In genomic region chr22:29623059-29623458, GRCh38 we compare ENCODE assay signal across 12 cellular contexts. TPM values are rescaled to one million over a fixed set of nuclear protein-coding genes. Genes with fewer than 3 reads are reported as not detected.
DNase-seq lines count a peak whose midpoint lies in the region; ATAC-seq and FAIRE-seq lines count a peak whose summit lies in the region.
"Had no signal": no experiment of that assay in that cellular context is flagged by ENCODE, and none has a peak within 500 bp of the region (broad histone marks: within the 10 kb centered on the region; RNA-seq: fewer than 3 reads in every experiment).

No MANE protein-coding gene starts in this region.

- peak overlapping the region; percentile 79 for H2AK5ac ChIP-seq in mesenchymal stem cell (ENCODE audit: low read length, severe bottlenecking)

- H4K91ac ChIP-seq in mesenchymal stem cell (ENCODE audit: low read length): peak overlapping the region; percentile 49

- H3K36me3 Mint-ChIP-seq in activated CD8-positive, alpha-beta T cell treated with anti-CD3 and anti-CD28 coated beads, Interleukin-2, amount 10 ng/mL, durations not matched to agents 7 days and 5 days (ENCODE audit: low read depth): no peaks in the 10 kb centered on the region

- H3K27me3 Mint-ChIP-seq in activated CD8-positive, alpha-beta T cell treated with anti-CD3 and anti-CD28 coated beads, Interleukin-2, amount 10 ng/mL, durations not matched to agents 7 days and 5 days (ENCODE audit: low read depth): no peaks in the 10 kb centered on the region

- no peak overlapping the region for H3K4me3 Mint-ChIP-seq in activated CD8-positive, alpha-beta T cell treated with anti-CD3 and anti-CD28 coated beads, Interleukin-2, amount 10 ng/mL, durations not matched to agents 7 days and 5 days

- no peak for ATAC-seq in activated CD8-positive, alpha-beta T cell treated with anti-CD3 and anti-CD28 coated beads, Interleukin-2, amount 10 ng/mL, durations not matched to agents 7 days and 5 days
- ATAC-seq in HG03097 (IDR thresholded peaks at IDR 0.05; ENCODE audit: low FRiP score, unreplicated experiment) (no peak), HG03159 (IDR thresholded peaks at IDR 0.05; ENCODE audit: unreplicated experiment) (no peak), GM18907 (IDR thresholded peaks at IDR 0.05; ENCODE audit: unreplicated experiment) (no peak)

- H2BK120ac ChIP-seq in mesenchymal stem cell (ENCODE audit: low read depth, low read length): no peak overlapping the region

- H4K8ac ChIP-seq in mesenchymal stem cell (ENCODE audit: low read length): peak overlapping the region; percentile 76

- POLR2A ChIA-PET in activated CD8-positive, alpha-beta T cell treated with anti-CD3 and anti-CD28 coated beads, Interleukin-2, amount 10 ng/mL, durations not matched to agents 7 days and 5 days (lab: Charles Lee): interaction anchor here (0.6 to 2.3 kb wide), 3 partner anchors 19 to 374 kb away, joined by 3 to 9 read pairs (median 4); no protein-coding TSS in a partner anchor

- no peak overlapping the region for H3K4me2 ChIP-seq in mesenchymal stem cell (ENCODE audit: low read length, poor library complexity, severe bottlenecking)
- H3K4me2 ChIP-seq: KMS-11 had no signal

- 84% methylated on average over 6 of the region's 6 CpGs for WGBS in mesenchymal stem cell

- no peaks in the 10 kb centered on the region for H3K9me3 Mint-ChIP-seq in activated CD8-positive, alpha-beta T cell treated with anti-CD3 and anti-CD28 coated beads, Interleukin-2, amount 10 ng/mL, durations not matched to agents 7 days and 5 days (ENCODE audit: insufficient read depth)

- CTCF ChIA-PET in activated CD8-positive, alpha-beta T cell treated with anti-CD3 and anti-CD28 coated beads, Interleukin-2, amount 10 ng/mL, durations not matched to agents 7 days and 5 days (lab: Charles Lee): interaction anchor here (0.8 to 1.7 kb wide), 12 partner anchors 10 to 466 kb away, joined by 3 to 9 read pairs (median 3); partner anchors contain the start of gene NF2

- H3K4me1 Mint-ChIP-seq in activated CD8-positive, alpha-beta T cell treated with anti-CD3 and anti-CD28 coated beads, Interleukin-2, amount 10 ng/mL, durations not matched to agents 7 days and 5 days (ENCODE audit: low read depth): peaks cover 47% of the 10 kb centered on the region

- no peak overlapping the region for H2BK15ac ChIP-seq in mesenchymal stem cell (ENCODE audit: low read depth, poor library complexity, severe bottlenecking)

- H2BK12ac ChIP-seq in mesenchymal stem cell (ENCODE audit: low read length in 2 of 2): peak overlapping the region; percentile 37 to 42

- DNase-seq in activated CD8-positive, alpha-beta T cell treated with anti-CD3 and anti-CD28 coated beads, Interleukin-2, amount 10 ng/mL, durations not matched to agents 7 days and 5 days: no peak
- DNase-seq in mesenchymal stem cell: no peak
- no peak for DNase-seq in stimulated activated CD8-positive, alpha-beta memory T cell treated with anti-CD3 and anti-CD28 coated beads, Interleukin-4, amount 100 ng/mL, for 48 hours
- DNase-seq: effector CD8-positive, alpha-beta T cell; NCI-H2081 had no signal

- peak overlapping the region; percentile 99 for H3K27ac ChIP-seq in ACC112 (ENCODE audit: low read depth, low read length)
- H3K27ac ChIP-seq in mesenchymal stem cell (ENCODE audit: low read length, poor library complexity, severe bottlenecking): peak overlapping the region; percentile 89
- H3K27ac ChIP-seq: KMS-11 had no signal

- no peaks in the 10 kb centered on the region for H3K9me3 ChIP-seq in mesenchymal stem cell (ENCODE audit: control insufficient read depth, low read length)
- H3K9me3 ChIP-seq: tibial nerve had no signal

- H2BK5ac ChIP-seq in mesenchymal stem cell (ENCODE audit: low read depth, low read length, poor library complexity, severe bottlenecking): peak overlapping the region; percentile 51

- no peaks in the 10 kb centered on the region for H3K27me3 ChIP-seq in ACC112 (ENCODE audit: insufficient read depth, low read length)
- H3K27me3 ChIP-seq in mesenchymal stem cell (ENCODE audit: control insufficient read depth in 1 of 2, insufficient read depth in 1 of 2, low read length in 2 of 2): no peaks in the 10 kb centered on the region
- H3K27me3 ChIP-seq: tibial nerve had no signal

- H3K79me1 ChIP-seq in mesenchymal stem cell (replicated peaks; ENCODE audit: low read length, poor library complexity, severe bottlenecking): no peaks in the 10 kb centered on the region

- peaks cover 69% of the 10 kb centered on the region for H3K79me2 ChIP-seq in ACC112 (ENCODE audit: control insufficient read depth, insufficient read depth, low read length, unreplicated experiment)

- no peak overlapping the region for H3K14ac ChIP-seq in mesenchymal stem cell (ENCODE audit: low read length in 2 of 2)

- peak overlapping the region; percentile 70 for H3K27ac Mint-ChIP-seq in activated CD8-positive, alpha-beta T cell treated with anti-CD3 and anti-CD28 coated beads, Interleukin-2, amount 10 ng/mL, durations not matched to agents 7 days and 5 days

- no peak overlapping the region for H2AFZ ChIP-seq in ACC112 (ENCODE audit: low read length, unreplicated experiment)
- H2AFZ ChIP-seq in mesenchymal stem cell (ENCODE audit: low read depth, low read length): no peak overlapping the region

- no peak overlapping the region for H3K4me3 ChIP-seq in ACC112 (ENCODE audit: low read depth, low read length)
- no peak overlapping the region for H3K4me3 ChIP-seq in mesenchymal stem cell (ENCODE audit: insufficient read depth in 1 of 2, low read depth in 1 of 2, low read length in 2 of 2)
- H3K4me3 ChIP-seq: tibial nerve had no signal

- H3K18ac ChIP-seq in mesenchymal stem cell (ENCODE audit: low read depth in 1 of 2, low read length in 2 of 2): peak overlapping the region in 1 of 2 experiments; percentile 34

- peak overlapping the region in 1 of 2 experiments; percentile 44 for H3K4ac ChIP-seq in mesenchymal stem cell (ENCODE audit: low read depth in 1 of 2, low read length in 2 of 2)

- no peaks in the 10 kb centered on the region for H3K36me3 ChIP-seq in ACC112 (ENCODE audit: insufficient read depth, low read length)
- H3K36me3 ChIP-seq in mesenchymal stem cell (ENCODE audit: control insufficient read depth in 1 of 2, insufficient read depth in 2 of 2, low read depth in 1 of 2, low read length in 2 of 2): peaks cover 0 to 6% of the 10 kb centered on the region in 2 experiments
- H3K36me3 ChIP-seq: tibial nerve had no signal

- no peak overlapping the region for H3K23ac ChIP-seq in mesenchymal stem cell (ENCODE audit: low read length in 2 of 2)

- H3K4me1 ChIP-seq in ACC112 (ENCODE audit: control insufficient read depth, insufficient read depth, low read length, unreplicated experiment) (peaks cover 61% of the 10 kb centered on the region), mesenchymal stem cell (ENCODE audit: control insufficient read depth, insufficient read depth, low read depth, low read length) (peaks cover 31% of the 10 kb centered on the region)

- peak; percentile 95 for FAIRE-seq in G401.6 (lab: Jason Lieb, UNC)

- no peak overlapping the region for H3K9ac ChIP-seq in mesenchymal stem cell (ENCODE audit: low read length)
- H3K9ac ChIP-seq: KMS-11 had no signal

RNA-seq across cellular contexts. Expression of gene NF2, which starts 19.6 kb away (rescaled TPM):
- 10 to 100 TPM; 60.6 to 61.2 TPM for total RNA-seq in activated CD8-positive, alpha-beta T cell treated with anti-CD3 and anti-CD28 coated beads, Interleukin-2, amount 10 ng/mL, durations not matched to agents 7 days and 5 days
- 19.0 TPM for polyA plus RNA-seq in mesenchymal stem cell (2013, experiment 1 of 2)
- 18.1 TPM for polyA plus RNA-seq in mesenchymal stem cell (2013, experiment 2 of 2)

RNA-seq across cellular contexts. Expression of gene NIPSNAP1, which starts 42.1 kb away (rescaled TPM):
- 10 to 100 TPM; 35.7 to 38.2 TPM for total RNA-seq in activated CD8-positive, alpha-beta T cell treated with anti-CD3 and anti-CD28 coated beads, Interleukin-2, amount 10 ng/mL, durations not matched to agents 7 days and 5 days
- 71.1 TPM for polyA plus RNA-seq in mesenchymal stem cell (2013, experiment 1 of 2)
- polyA plus RNA-seq in mesenchymal stem cell (2013, experiment 2 of 2): 70.1 TPM
